ENCODE assay signal across 10 cellular contexts in the genomic region with DNA sequence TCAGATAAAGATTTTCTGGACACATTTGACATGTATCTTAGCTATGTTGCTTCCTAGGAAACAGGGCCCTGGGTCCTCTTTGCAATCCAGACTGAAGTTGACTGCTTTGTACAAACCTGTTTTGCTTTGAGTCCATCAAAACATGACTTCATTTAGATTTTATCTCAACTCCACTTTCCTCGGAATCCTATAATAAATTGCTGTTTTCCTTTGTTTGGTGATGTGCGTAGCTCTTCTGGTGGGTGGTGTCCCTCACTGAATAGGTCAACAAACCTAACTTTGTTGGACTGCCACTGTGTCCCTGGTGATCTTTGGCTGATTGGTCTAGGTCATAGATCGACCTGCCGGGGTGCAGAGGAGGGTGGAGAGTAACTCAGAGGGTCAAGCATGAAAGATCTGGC. TPM values are rescaled to one million over a fixed set of nuclear protein-coding genes. Genes with fewer than 3 reads are reported as not detected.
DNase-seq lines count a peak whose midpoint lies in the region; ATAC-seq and TF ChIP-seq lines count a peak whose summit lies in the region.
"Had no signal": no experiment of that assay in that cellular context is flagged by ENCODE, and none has a peak within 500 bp of the region (broad histone marks: within the 10 kb centered on the region; RNA-seq: fewer than 3 reads in every experiment).

No MANE protein-coding gene starts in this region.

- no peak overlapping the region for H3K4me2 ChIP-seq in hepatocyte

- TF ChIP-seq CTCF in activated B cell treated with CpG ODN at 0.5 μM for 24 hours (IDR thresholded peaks at IDR 0.05): no peak
- TF ChIP-seq CTCF in foreskin fibroblast (IDR thresholded peaks at IDR 0.05; ENCODE audit: low read depth, low read length): no peak
- no peak for TF ChIP-seq CTCF in hepatocyte (IDR thresholded peaks at IDR 0.05; ENCODE audit: poor library complexity)

- no peak overlapping the region for H2AFZ ChIP-seq in hepatocyte

- H3K4me3 ChIP-seq in foreskin fibroblast (ENCODE audit: low read depth in 1 of 2, low read length in 2 of 2): no peak overlapping the region
- H3K4me3 ChIP-seq in hepatocyte: no peak overlapping the region
- H3K4me3 ChIP-seq: lung had no signal

- H3K9me3 ChIP-seq in hepatocyte (ENCODE audit: low read depth): no peaks in the 10 kb centered on the region
- H3K9me3 ChIP-seq: prostate gland had no signal

- H3K27me3 Mint-ChIP-seq in activated B cell treated with CpG ODN at 0.5 μM for 24 hours: no peaks in the 10 kb centered on the region
- H3K27me3 Mint-ChIP-seq in stimulated activated memory B cell treated with anti-CD40 and anti-IgM and Interleukin-4, amounts not matched to agents 10 μg/mL and 1 μg/mL and 100 μg/mL, for 72 hours: no peaks in the 10 kb centered on the region

- DNase-seq in DMS 273 (lab: John Stamatoyannopoulos, UW; ENCODE audit: unreplicated experiment) (peak; percentile 5), DMS 273 treated with DMSO at 0.1 percent for 48 hours (lab: John Stamatoyannopoulos, UW) (no peak), activated B cell treated with CpG ODN at 0.5 μM for 24 hours (no peak), left kidney (ENCODE audit: low read depth, low spot score) (peak; percentile 25), foreskin fibroblast (no peak), hepatocyte (ENCODE audit: low spot score) (no peak), NCI-H2171 (lab: John Stamatoyannopoulos, UW) (no peak)

- peaks cover 2% of the 10 kb centered on the region for H3K9me3 Mint-ChIP-seq in activated B cell treated with CpG ODN at 0.5 μM for 24 hours
- H3K9me3 Mint-ChIP-seq in stimulated activated memory B cell treated with anti-CD40 and anti-IgM and Interleukin-4, amounts not matched to agents 10 μg/mL and 1 μg/mL and 100 μg/mL, for 72 hours: peaks cover 5% of the 10 kb centered on the region

- WGBS in hepatocyte (ENCODE audit: low lambda C conversion rate, missing lambda C conversion rate): 46% methylated on average over 4 of the region's 4 CpGs

- H3K27ac Mint-ChIP-seq in activated B cell treated with CpG ODN at 0.5 μM for 24 hours: peak overlapping the region; percentile 31
- peak overlapping the region; percentile 89 for H3K27ac Mint-ChIP-seq in stimulated activated memory B cell treated with anti-CD40 and anti-IgM and Interleukin-4, amounts not matched to agents 10 μg/mL and 1 μg/mL and 100 μg/mL, for 72 hours

- peaks cover 71% of the 10 kb centered on the region for H3K4me1 Mint-ChIP-seq in activated B cell treated with CpG ODN at 0.5 μM for 24 hours
- peaks cover 73% of the 10 kb centered on the region for H3K4me1 Mint-ChIP-seq in stimulated activated memory B cell treated with anti-CD40 and anti-IgM and Interleukin-4, amounts not matched to agents 10 μg/mL and 1 μg/mL and 100 μg/mL, for 72 hours

- CTCF ChIA-PET in activated B cell treated with CpG ODN at 0.5 μM for 24 hours (lab: Charles Lee): no interaction called here

- H3K36me3 ChIP-seq in hepatocyte (replicated peaks; ENCODE audit: insufficient read depth, low read depth): no peaks in the 10 kb centered on the region
- H3K36me3 ChIP-seq: prostate gland had no signal

- H3K27ac ChIP-seq in hepatocyte: no peak overlapping the region

- no peak overlapping the region for H3K4me3 Mint-ChIP-seq in activated B cell treated with CpG ODN at 0.5 μM for 24 hours
- no peak overlapping the region for H3K4me3 Mint-ChIP-seq in stimulated activated memory B cell treated with anti-CD40 and anti-IgM and Interleukin-4, amounts not matched to agents 10 μg/mL and 1 μg/mL and 100 μg/mL, for 72 hours

- no peaks in the 10 kb centered on the region for H4K20me1 ChIP-seq in hepatocyte (ENCODE audit: insufficient read depth, poor library complexity, severe bottlenecking)

- H3K79me2 ChIP-seq in hepatocyte: no peaks in the 10 kb centered on the region

- intact Hi-C loops in activated B cell treated with CpG ODN at 0.5 μM for 24 hours (cut with micrococcal nuclease): no loop called here

- no peak for ATAC-seq in activated B cell treated with CpG ODN at 0.5 μM for 24 hours (ENCODE audit: low read depth)
- no peak for ATAC-seq in stimulated activated memory B cell treated with anti-CD40 and anti-IgM and Interleukin-4, amounts not matched to agents 10 μg/mL and 1 μg/mL and 100 μg/mL, for 72 hours

- H3K27me3 ChIP-seq in hepatocyte: no peaks in the 10 kb centered on the region

- POLR2A ChIA-PET in activated B cell treated with CpG ODN at 0.5 μM for 24 hours (lab: Charles Lee): interaction anchor here (1.5 kb wide), 1 partner anchor 18 kb away, joined by 3 read pairs; no protein-coding TSS in a partner anchor

- peaks cover 11% of the 10 kb centered on the region for H3K4me1 ChIP-seq in hepatocyte (ENCODE audit: insufficient read depth)
- H3K4me1 ChIP-seq: prostate gland had no signal

- H3K9me2 ChIP-seq in hepatocyte (replicated peaks; ENCODE audit: insufficient read depth): no peaks in the 10 kb centered on the region

- H3K36me3 Mint-ChIP-seq in activated B cell treated with CpG ODN at 0.5 μM for 24 hours (ENCODE audit: low read depth): no peaks in the 10 kb centered on the region
- no peaks in the 10 kb centered on the region for H3K36me3 Mint-ChIP-seq in stimulated activated memory B cell treated with anti-CD40 and anti-IgM and Interleukin-4, amounts not matched to agents 10 μg/mL and 1 μg/mL and 100 μg/mL, for 72 hours

RNA-seq across cellular contexts. Expression of gene P2RX7, which starts 0.7 kb away (rescaled TPM):
- 2.7 and 5.3 TPM in 2 replicates for total RNA-seq in activated B cell treated with CpG ODN at 0.5 μM for 24 hours
- 0.80 and 0.90 TPM in 2 replicates for total RNA-seq in hepatocyte
- 1.1 and 1.7 TPM in 2 replicates for polyA plus RNA-seq in hepatocyte

Comparison
In these comparisons a context has a peak if more than half of its experiments do, and no peak if none do; other contexts are left out.
1. DNase-seq: peak in DMS 273 (single experiment) and left kidney (single experiment); none in DMS 273 treated with DMSO at 0.1 percent for 48 hours (single experiment), activated B cell treated with CpG ODN at 0.5 μM for 24 hours (single experiment), foreskin fibroblast (0 of 2), hepatocyte (single experiment) and NCI-H2171 (single experiment).